Comparison of ENCODE assay signal across 8 cellular contexts in the genomic region with DNA sequence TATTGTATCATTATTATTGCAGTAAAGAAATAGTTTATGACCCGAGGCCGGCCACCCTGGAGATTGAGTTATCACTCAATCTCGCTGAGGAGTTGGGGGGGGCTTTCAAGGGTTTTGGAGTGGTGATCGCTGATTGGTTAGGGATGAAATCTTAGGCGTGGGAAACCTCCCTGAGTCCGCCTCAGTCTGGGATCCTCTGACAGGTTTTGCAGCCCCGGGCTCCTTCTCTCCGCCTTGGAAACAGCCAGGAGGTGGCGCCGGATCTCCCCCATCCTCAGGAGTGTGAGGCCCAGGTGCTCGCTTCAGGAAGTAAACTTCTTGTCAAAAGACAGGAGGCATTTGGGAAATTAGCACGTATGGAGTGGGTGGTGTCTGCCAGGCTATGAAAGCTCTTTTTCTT. TPM values are rescaled to one million over a fixed set of nuclear protein-coding genes. Genes with fewer than 3 reads are reported as not detected.
A peak's percentile ranks its signal among the peaks of the same experiment; 100 is the strongest.
DNase-seq lines count a peak whose midpoint lies in the region; ATAC-seq and TF ChIP-seq lines count a peak whose summit lies in the region.

No MANE protein-coding gene starts in this region.

- no peak overlapping the region for H3K4me3 Mint-ChIP-seq in activated CD8-positive, alpha-beta T cell treated with anti-CD3 and anti-CD28 coated beads for 36 hours

- CTCF ChIA-PET in activated CD8-positive, alpha-beta T cell treated with anti-CD3 and anti-CD28 coated beads for 36 hours (lab: Charles Lee), result interaction anchor here (1.1 kb wide), 1 partner anchor 37 kb away, joined by 4 read pairs; no protein-coding TSS in a partner anchor

- peak; percentile 24 for ATAC-seq in activated CD8-positive, alpha-beta T cell treated with anti-CD3 and anti-CD28 coated beads for 36 hours
- ATAC-seq in left colon (peak; percentile 87), GM18909 (IDR thresholded peaks at IDR 0.05; ENCODE audit: poor library complexity, unreplicated experiment) (no peak)

- DNase-seq in NCI-H1417 (lab: John Stamatoyannopoulos, UW) (peak; percentile 66 to 85 (median 84)), left colon (peak; percentile 45 to 66), T-helper 1 cell (no peak), GM19240 (ENCODE audit: insufficient read length, low spot score) (no peak)
- DNase-seq in activated CD8-positive, alpha-beta T cell treated with anti-CD3 and anti-CD28 coated beads for 36 hours, result peak; percentile 41
- DNase-seq in activated CD4-positive, CD25-positive, alpha-beta regulatory T cell (lab: John Stamatoyannopoulos, UW), result no peak

- TF ChIP-seq CTCF in GM12872 (IDR thresholded peaks at IDR 0.05; ENCODE audit: insufficient read depth, low read depth, low read length), result 0 out of 3 replicates have a peak, but pooled peaks have one; percentile 31
- TF ChIP-seq CTCF in activated CD8-positive, alpha-beta T cell treated with anti-CD3 and anti-CD28 coated beads for 36 hours (IDR thresholded peaks at IDR 0.05), result no peak

- no peaks in the 10 kb centered on the region for H3K36me3 Mint-ChIP-seq in activated CD8-positive, alpha-beta T cell treated with anti-CD3 and anti-CD28 coated beads for 36 hours (ENCODE audit: low read depth)

- H3K9me3 Mint-ChIP-seq in activated CD8-positive, alpha-beta T cell treated with anti-CD3 and anti-CD28 coated beads for 36 hours, result no peaks in the 10 kb centered on the region

- H3K27ac Mint-ChIP-seq in activated CD8-positive, alpha-beta T cell treated with anti-CD3 and anti-CD28 coated beads for 36 hours, result no peak overlapping the region

- H3K27me3 Mint-ChIP-seq in activated CD8-positive, alpha-beta T cell treated with anti-CD3 and anti-CD28 coated beads for 36 hours, result peaks cover 5% of the 10 kb centered on the region

- intact Hi-C loops in activated CD8-positive, alpha-beta T cell treated with anti-CD3 and anti-CD28 coated beads for 36 hours (cut with micrococcal nuclease), result no loop called here
- intact Hi-C loops in left colon (cut with DNase I, micrococcal nuclease), result no loop called here

- peaks cover 4% of the 10 kb centered on the region for H3K4me1 Mint-ChIP-seq in activated CD8-positive, alpha-beta T cell treated with anti-CD3 and anti-CD28 coated beads for 36 hours (ENCODE audit: low read depth)

- POLR2A ChIA-PET in activated CD8-positive, alpha-beta T cell treated with anti-CD3 and anti-CD28 coated beads for 36 hours (lab: Charles Lee), result interaction anchor here (0.5 kb wide), 1 partner anchor 44 kb away, joined by 4 read pairs; no protein-coding TSS in a partner anchor

RNA-seq across cellular contexts. Expression of a gene that starts 41.1 kb away (rescaled TPM):
- 100 to 1,000 TPM; 107 to 116 TPM for total RNA-seq in activated CD8-positive, alpha-beta T cell treated with anti-CD3 and anti-CD28 coated beads for 36 hours
- 100 to 1,000 TPM; 142 to 158 TPM for total RNA-seq in left colon

Comparison
In these comparisons a context has a peak if more than half of its experiments do, and no peak if none do; other contexts are left out.
1. DNase-seq: peak in NCI-H1417 (3 of 3), activated CD8-positive, alpha-beta T cell treated with anti-CD3 and anti-CD28 coated beads for 36 hours (single experiment) and left colon (2 of 2); none in T-helper 1 cell (0 of 5), GM19240 (single experiment) and activated CD4-positive, CD25-positive, alpha-beta regulatory T cell (0 of 4).